Comparison of ENCODE assay signal across 28 cellular contexts in the genomic region with DNA sequence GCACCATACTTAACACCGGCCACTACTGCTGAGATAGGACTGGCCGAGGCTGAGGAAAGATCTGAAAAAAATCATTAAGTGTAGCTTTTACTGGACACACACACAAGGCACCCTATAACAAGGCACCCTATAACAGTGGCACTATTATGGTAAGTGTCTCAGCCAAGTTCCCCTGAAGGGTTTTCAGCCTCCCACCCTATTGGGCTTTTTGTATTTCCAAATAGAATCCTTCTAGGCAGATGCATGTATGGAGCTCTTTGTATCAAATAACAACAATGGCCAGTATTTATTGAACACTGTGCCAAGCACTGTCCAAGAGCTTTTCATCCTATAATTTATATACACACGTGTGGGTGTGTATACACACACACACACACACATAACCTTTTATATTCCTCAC. TPM values are rescaled to one million over a fixed set of nuclear protein-coding genes. Genes with fewer than 3 reads are reported as not detected.
A peak's percentile ranks its signal among the peaks of the same experiment; 100 is the strongest.
DNase-seq lines count a peak whose midpoint lies in the region; ATAC-seq and FAIRE-seq lines count a peak whose summit lies in the region.
"Had no signal": no experiment of that assay in that cellular context is flagged by ENCODE, and none has a peak within 500 bp of the region (broad histone marks: within the 10 kb centered on the region; RNA-seq: fewer than 3 reads in every experiment).

No MANE protein-coding gene starts in this region.

- H3K27me3 Mint-ChIP-seq in naive thymus-derived CD8-positive, alpha-beta T cell, result no peaks in the 10 kb centered on the region

- POLR2A ChIA-PET in naive thymus-derived CD8-positive, alpha-beta T cell (lab: Charles Lee), result interaction anchor here (1.0 kb wide), 1 partner anchor 33 kb away, joined by 3 read pairs; no protein-coding TSS in a partner anchor

- no peak overlapping the region for H3K27ac Mint-ChIP-seq in naive thymus-derived CD8-positive, alpha-beta T cell

- H3K4me3 Mint-ChIP-seq in naive thymus-derived CD8-positive, alpha-beta T cell, result no peak overlapping the region

- FAIRE-seq in RCC 7860 (lab: Jason Lieb, UNC), result no peak
- FAIRE-seq: D721Med, GM18507, HepG2 had no signal

- no peaks in the 10 kb centered on the region for H3K4me1 Mint-ChIP-seq in naive thymus-derived CD8-positive, alpha-beta T cell

- no peaks in the 10 kb centered on the region for H3K36me3 Mint-ChIP-seq in naive thymus-derived CD8-positive, alpha-beta T cell

- DNase-seq in Ammon's horn (ENCODE audit: low spot score) (peak; percentile 64), caudate nucleus (lab: John Stamatoyannopoulos, UW) (peak in 2 of 61 donors; percentile 11 to 23), inferior parietal cortex (ENCODE audit: extremely low spot score) (peak; percentile 50), substantia nigra (lab: John Stamatoyannopoulos, UW) (peak in 1 of 49 donors; percentile 40), COR-L47 (lab: John Stamatoyannopoulos, UW) (no peak), RCC 7860 (ENCODE audit: low spot score) (no peak)
- DNase-seq in naive thymus-derived CD8-positive, alpha-beta T cell, result no peak
- DNase-seq: H7; NCI-H1105 treated with DMSO at 0.1 percent for 48 hours; NCI-H146; NCI-H2029; NCI-H446; NCI-H524 treated with DMSO at 0.1 percent for 48 hours; NCI-H774; NK-92 treated with Interleukin-12 subunit alpha and Interleukin-12 subunit beta, amount 100 ng/mL, for 24 hours; PC-9; SHP77 treated with DMSO at 0.1 percent for 48 hours; SK-N-SH had no signal

- no peaks in the 10 kb centered on the region for H3K9me3 Mint-ChIP-seq in naive thymus-derived CD8-positive, alpha-beta T cell

- peak overlapping the region; percentile 71 for H3K27ac ChIP-seq in caudate nucleus (ENCODE audit: low read depth, low read length)
- H3K27ac ChIP-seq in substantia nigra (ENCODE audit: low read depth, low read length, poor library complexity, severe bottlenecking), result peak overlapping the region; percentile 75
- H3K27ac ChIP-seq: 22Rv1, PC-9, RWPE1 had no signal

- no peak for ATAC-seq in naive thymus-derived CD8-positive, alpha-beta T cell
- ATAC-seq: HepG2 had no signal

RNA-seq across cellular contexts. Expression of gene DNAJA4, which starts 6.7 kb away (rescaled TPM):
- total RNA-seq in naive thymus-derived CD8-positive, alpha-beta T cell, result 10 to 100 TPM; 51.4 to 55.1 TPM
- polyA plus RNA-seq in naive thymus-derived CD8-positive, alpha-beta T cell, result 10 to 100 TPM in 1 of 3 donors, 1 to 10 TPM in 2; 7.9 to 15.6 (median 9.1) TPM
- total RNA-seq: G401, HepG2, HT1080, LHCN-M2, MCF 10A had no signal
- polyA plus RNA-seq: HepG2 had no signal

RNA-seq across cellular contexts. Expression of gene ACSBG1, which starts 23.3 kb away (rescaled TPM):
- total RNA-seq in naive thymus-derived CD8-positive, alpha-beta T cell, result not detected
- polyA plus RNA-seq in naive thymus-derived CD8-positive, alpha-beta T cell, result under 1 TPM in 2 of 3 donors, not detected in 1; 0.05 to 0.11 TPM
- total RNA-seq: Daoy, MCF 10A had no signal

RNA-seq across cellular contexts. Expression of gene SKIC8, which starts 41.7 kb away (rescaled TPM):
- total RNA-seq in naive thymus-derived CD8-positive, alpha-beta T cell, result 10 to 100 TPM; 45.3 to 49.7 TPM
- 100 to 1,000 TPM in 2 of 3 donors, 10 to 100 TPM in 1; 98.8 to 117 (median 107) TPM for polyA plus RNA-seq in naive thymus-derived CD8-positive, alpha-beta T cell

Comparison
In these comparisons a context has a peak if more than half of its experiments do, and no peak if none do; other contexts are left out.
1. DNase-seq: peak in Ammon's horn (single experiment) and inferior parietal cortex (single experiment); none in COR-L47 (single experiment), RCC 7860 (single experiment) and naive thymus-derived CD8-positive, alpha-beta T cell (0 of 10).